8 cellular contexts compared by ENCODE assay signal in genomic region chr17:68035131-68035522, GRCh38. TPM values are rescaled to one million over a fixed set of nuclear protein-coding genes. Genes with fewer than 3 reads are reported as not detected.
A peak's percentile ranks its signal among the peaks of the same experiment; 100 is the strongest.
DNase-seq lines count a peak whose midpoint lies in the region; ATAC-seq and TF ChIP-seq lines count a peak whose summit lies in the region.

No MANE protein-coding gene starts in this region.

- peaks cover 29% of the 10 kb centered on the region for H3K36me3 Mint-ChIP-seq in MCF 10A (ENCODE audit: insufficient read depth, unreplicated experiment)

- POLR2A ChIA-PET in MCF 10A (lab: Yijun Ruan, JAX) = interaction anchor here (0.6 to 4.8 kb wide), 9 partner anchors 10 to 423 kb away, joined by 3 to 33 read pairs (median 9); partner anchors contain the start of genes C17orf58 and WIPI1

- H3K4me3 Mint-ChIP-seq in MCF 10A (ENCODE audit: unreplicated experiment) = peak overlapping the region; percentile 86

- CTCF ChIA-PET in MCF 10A (lab: Yijun Ruan, JAX) = no interaction called here

- no peaks in the 10 kb centered on the region for H3K27me3 Mint-ChIP-seq in MCF 10A (ENCODE audit: insufficient read depth, unreplicated experiment)

- peak overlapping the region; percentile 81 for H3K27ac Mint-ChIP-seq in MCF 10A (ENCODE audit: low read depth, unreplicated experiment)

- peak; percentile 97 for DNase-seq in NCI-H2029 (lab: John Stamatoyannopoulos, UW)
- DNase-seq in MCF 10A (ENCODE audit: unreplicated experiment) = no peak
- peak; percentile 98 for DNase-seq in midbrain (lab: John Stamatoyannopoulos, UW)
- peak; percentile 92 for DNase-seq in stimulated activated CD8-positive, alpha-beta memory T cell treated with anti-CD3 and anti-CD28 coated beads, Interleukin-4, amount 100 ng/mL, for 48 hours
- no peak for DNase-seq in islet precursor cell

- H3K4me3 ChIP-seq in WI38 (ENCODE audit: low read depth, low read length) = 0 out of 2 replicates have a peak overlapping the region, but pooled peaks have one; percentile 7

- H3K9me3 Mint-ChIP-seq in MCF 10A (ENCODE audit: unreplicated experiment) = no peaks in the 10 kb centered on the region

- intact Hi-C loops in MCF 10A (cut with micrococcal nuclease) = loop anchor here (1.0 to 10.0 kb wide), 2 partner anchors 15 to 70 kb away; no protein-coding TSS in a partner anchor

- TF ChIP-seq CTCF in WI38 (IDR thresholded peaks at IDR 0.05; ENCODE audit: low read depth, low read length) (no peak), MCF 10A (IDR thresholded peaks at IDR 0.05; ENCODE audit: unreplicated experiment) (no peak)

- ATAC-seq in GM18502 (IDR thresholded peaks at IDR 0.05; ENCODE audit: poor library complexity, unreplicated experiment) (peak; percentile 93), HG02852 (IDR thresholded peaks at IDR 0.05; ENCODE audit: unreplicated experiment) (peak; percentile 90)

- no peaks in the 10 kb centered on the region for H3K4me1 Mint-ChIP-seq in MCF 10A (ENCODE audit: insufficient read depth, unreplicated experiment)

- no TSS peak for BruUV-seq in MCF 10A (replicated peaks; lab: Mats Ljungman, UMichigan)

RNA-seq across cellular contexts. Expression of gene KPNA2, which starts 0.4 kb away (rescaled TPM):
- 120 and 132 TPM in 2 replicates for total RNA-seq in MCF 10A (2022)

RNA-seq across cellular contexts. Expression of gene C17orf58, which starts 38.9 kb away (rescaled TPM):
- total RNA-seq in MCF 10A (2022) = 9.5 and 12.9 TPM in 2 replicates

Comparison
In these comparisons a context has a peak if more than half of its experiments do, and no peak if none do; other contexts are left out.
1. DNase-seq: peak in NCI-H2029 (single experiment), midbrain (single experiment) and stimulated activated CD8-positive, alpha-beta memory T cell treated with anti-CD3 and anti-CD28 coated beads, Interleukin-4, amount 100 ng/mL, for 48 hours (single experiment); none in MCF 10A (single experiment) and islet precursor cell (single experiment).